In the genomic region with DNA sequence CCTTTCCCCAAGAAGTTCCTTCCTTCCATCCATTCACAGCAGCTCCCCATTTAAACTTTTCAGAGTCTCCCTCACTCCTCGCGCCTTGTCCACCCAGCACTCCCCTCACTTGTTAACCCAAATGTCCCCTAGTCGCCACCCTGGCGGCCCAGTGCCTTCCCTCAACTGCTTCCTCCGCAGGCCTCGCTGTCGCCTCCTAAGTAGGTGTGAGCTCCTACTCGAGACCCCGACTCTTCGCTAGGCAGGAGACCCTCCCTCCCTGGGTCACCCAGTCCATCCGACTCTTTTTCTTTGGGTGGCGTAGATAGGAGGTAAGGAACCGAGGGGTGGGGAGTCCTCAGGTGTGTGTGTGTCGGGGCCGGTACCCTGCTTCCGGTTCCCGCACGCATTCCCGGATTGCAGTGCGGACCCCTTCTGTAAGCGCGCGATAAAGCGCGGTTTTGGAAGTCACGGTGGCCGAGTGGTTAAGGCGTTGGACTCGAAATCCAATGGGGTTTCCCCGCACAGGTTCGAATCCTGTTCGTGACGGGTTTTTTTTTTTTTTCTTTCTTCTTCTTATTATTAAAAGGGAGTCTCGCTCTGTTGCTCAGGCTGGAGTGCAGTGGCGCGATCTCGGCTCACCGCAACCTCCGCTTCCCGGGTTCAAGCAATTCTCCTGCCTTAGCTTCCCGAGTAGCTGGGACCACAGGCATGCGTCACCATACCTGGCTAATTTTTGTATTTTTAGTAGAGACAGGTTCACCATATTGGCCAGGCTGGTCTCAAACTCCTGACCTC, we compare ENCODE assay signal across 1 cellular context.
TF ChIP-seq lines count a peak whose summit lies in the region.

No MANE protein-coding gene starts in this region.

TF ChIP-seq in HepG2, 621 proteins besides CTCF, POLR2A, EP300 and RAD21 (continued from another document and continues in another):
- TF ChIP-seq, protein P1, sequence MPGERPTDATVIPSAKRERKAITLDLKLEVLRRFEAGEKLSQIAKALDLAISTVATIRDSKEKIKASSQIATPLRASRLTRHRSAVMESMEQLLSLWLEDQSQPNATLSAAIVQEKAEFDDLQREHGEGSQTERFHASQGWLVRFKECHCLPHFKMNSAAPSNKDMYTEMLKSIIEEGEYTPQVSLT (CRISPR knock-in tag; IDR thresholded peaks at IDR 0.05; ENCODE audit: borderline replicate concordance, low read depth): no peak
- peak; percentile 58 for TF ChIP-seq IRF2 (CRISPR knock-in tag; IDR thresholded peaks at IDR 0.05)
- TF ChIP-seq ZNF572 (CRISPR knock-in tag; IDR thresholded peaks at IDR 0.05): no peak
- TF ChIP-seq, protein P2, sequence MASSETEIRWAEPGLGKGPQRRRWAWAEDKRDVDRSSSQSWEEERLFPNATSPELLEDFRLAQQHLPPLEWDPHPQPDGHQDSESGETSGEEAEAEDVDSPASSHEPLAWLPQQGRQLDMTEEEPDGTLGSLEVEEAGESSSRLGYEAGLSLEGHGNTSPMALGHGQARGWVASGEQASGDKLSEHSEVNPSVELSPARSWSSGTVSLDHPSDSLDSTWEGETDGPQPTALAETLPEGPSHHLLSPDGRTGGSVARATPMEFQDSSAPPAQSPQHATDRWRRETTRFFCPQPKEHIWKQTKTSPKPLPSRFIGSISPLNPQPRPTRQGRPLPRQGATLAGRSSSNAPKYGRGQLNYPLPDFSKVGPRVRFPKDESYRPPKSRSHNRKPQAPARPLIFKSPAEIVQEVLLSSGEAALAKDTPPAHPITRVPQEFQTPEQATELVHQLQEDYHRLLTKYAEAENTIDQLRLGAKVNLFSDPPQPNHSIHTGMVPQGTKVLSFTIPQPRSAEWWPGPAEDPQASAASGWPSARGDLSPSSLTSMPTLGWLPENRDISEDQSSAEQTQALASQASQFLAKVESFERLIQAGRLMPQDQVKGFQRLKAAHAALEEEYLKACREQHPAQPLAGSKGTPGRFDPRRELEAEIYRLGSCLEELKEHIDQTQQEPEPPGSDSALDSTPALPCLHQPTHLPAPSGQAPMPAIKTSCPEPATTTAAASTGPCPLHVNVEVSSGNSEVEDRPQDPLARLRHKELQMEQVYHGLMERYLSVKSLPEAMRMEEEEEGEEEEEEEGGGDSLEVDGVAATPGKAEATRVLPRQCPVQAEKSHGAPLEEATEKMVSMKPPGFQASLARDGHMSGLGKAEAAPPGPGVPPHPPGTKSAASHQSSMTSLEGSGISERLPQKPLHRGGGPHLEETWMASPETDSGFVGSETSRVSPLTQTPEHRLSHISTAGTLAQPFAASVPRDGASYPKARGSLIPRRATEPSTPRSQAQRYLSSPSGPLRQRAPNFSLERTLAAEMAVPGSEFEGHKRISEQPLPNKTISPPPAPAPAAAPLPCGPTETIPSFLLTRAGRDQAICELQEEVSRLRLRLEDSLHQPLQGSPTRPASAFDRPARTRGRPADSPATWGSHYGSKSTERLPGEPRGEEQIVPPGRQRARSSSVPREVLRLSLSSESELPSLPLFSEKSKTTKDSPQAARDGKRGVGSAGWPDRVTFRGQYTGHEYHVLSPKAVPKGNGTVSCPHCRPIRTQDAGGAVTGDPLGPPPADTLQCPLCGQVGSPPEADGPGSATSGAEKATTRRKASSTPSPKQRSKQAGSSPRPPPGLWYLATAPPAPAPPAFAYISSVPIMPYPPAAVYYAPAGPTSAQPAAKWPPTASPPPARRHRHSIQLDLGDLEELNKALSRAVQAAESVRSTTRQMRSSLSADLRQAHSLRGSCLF (CRISPR knock-in tag; IDR thresholded peaks at IDR 0.05; ENCODE audit: borderline replicate concordance): no peak
- no peak for TF ChIP-seq TCF7 (IDR thresholded peaks at IDR 0.05; ENCODE audit: low read depth)
- TF ChIP-seq, protein P3, sequence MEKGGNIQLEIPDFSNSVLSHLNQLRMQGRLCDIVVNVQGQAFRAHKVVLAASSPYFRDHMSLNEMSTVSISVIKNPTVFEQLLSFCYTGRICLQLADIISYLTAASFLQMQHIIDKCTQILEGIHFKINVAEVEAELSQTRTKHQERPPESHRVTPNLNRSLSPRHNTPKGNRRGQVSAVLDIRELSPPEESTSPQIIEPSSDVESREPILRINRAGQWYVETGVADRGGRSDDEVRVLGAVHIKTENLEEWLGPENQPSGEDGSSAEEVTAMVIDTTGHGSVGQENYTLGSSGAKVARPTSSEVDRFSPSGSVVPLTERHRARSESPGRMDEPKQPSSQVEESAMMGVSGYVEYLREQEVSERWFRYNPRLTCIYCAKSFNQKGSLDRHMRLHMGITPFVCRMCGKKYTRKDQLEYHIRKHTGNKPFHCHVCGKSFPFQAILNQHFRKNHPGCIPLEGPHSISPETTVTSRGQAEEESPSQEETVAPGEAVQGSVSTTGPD (CRISPR knock-in tag; IDR thresholded peaks at IDR 0.05): peak; percentile 49; the same call in 1 of the 2 replicates
- TF ChIP-seq, protein P4, sequence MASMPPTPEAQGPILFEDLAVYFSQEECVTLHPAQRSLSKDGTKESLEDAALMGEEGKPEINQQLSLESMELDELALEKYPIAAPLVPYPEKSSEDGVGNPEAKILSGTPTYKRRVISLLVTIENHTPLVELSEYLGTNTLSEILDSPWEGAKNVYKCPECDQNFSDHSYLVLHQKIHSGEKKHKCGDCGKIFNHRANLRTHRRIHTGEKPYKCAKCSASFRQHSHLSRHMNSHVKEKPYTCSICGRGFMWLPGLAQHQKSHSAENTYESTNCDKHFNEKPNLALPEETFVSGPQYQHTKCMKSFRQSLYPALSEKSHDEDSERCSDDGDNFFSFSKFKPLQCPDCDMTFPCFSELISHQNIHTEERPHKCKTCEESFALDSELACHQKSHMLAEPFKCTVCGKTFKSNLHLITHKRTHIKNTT (CRISPR knock-in tag; IDR thresholded peaks at IDR 0.05): 0 out of 2 replicates have a peak, but pooled peaks have one; percentile 11
- TF ChIP-seq U2AF2 (IDR thresholded peaks at IDR 0.05; ENCODE audit: low read depth, low read length): 0 out of 2 replicates have a peak, but pooled peaks have one; percentile 65
- TF ChIP-seq ZNF180 (CRISPR knock-in tag; IDR thresholded peaks at IDR 0.05; ENCODE audit: borderline replicate concordance, low read depth): no peak
- TF ChIP-seq, protein P5, sequence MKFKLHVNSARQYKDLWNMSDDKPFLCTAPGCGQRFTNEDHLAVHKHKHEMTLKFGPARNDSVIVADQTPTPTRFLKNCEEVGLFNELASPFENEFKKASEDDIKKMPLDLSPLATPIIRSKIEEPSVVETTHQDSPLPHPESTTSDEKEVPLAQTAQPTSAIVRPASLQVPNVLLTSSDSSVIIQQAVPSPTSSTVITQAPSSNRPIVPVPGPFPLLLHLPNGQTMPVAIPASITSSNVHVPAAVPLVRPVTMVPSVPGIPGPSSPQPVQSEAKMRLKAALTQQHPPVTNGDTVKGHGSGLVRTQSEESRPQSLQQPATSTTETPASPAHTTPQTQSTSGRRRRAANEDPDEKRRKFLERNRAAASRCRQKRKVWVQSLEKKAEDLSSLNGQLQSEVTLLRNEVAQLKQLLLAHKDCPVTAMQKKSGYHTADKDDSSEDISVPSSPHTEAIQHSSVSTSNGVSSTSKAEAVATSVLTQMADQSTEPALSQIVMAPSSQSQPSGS (CRISPR knock-in tag; IDR thresholded peaks at IDR 0.05): peak; percentile 58; the same call in 1 of the 2 replicates
- TF ChIP-seq TRIM24 (CRISPR knock-in tag; IDR thresholded peaks at IDR 0.05): no peak
- 0 out of 2 replicates have a peak, but pooled peaks have one; percentile 40 for TF ChIP-seq DMAP1 (CRISPR knock-in tag; IDR thresholded peaks at IDR 0.05)
- TF ChIP-seq, protein P6, sequence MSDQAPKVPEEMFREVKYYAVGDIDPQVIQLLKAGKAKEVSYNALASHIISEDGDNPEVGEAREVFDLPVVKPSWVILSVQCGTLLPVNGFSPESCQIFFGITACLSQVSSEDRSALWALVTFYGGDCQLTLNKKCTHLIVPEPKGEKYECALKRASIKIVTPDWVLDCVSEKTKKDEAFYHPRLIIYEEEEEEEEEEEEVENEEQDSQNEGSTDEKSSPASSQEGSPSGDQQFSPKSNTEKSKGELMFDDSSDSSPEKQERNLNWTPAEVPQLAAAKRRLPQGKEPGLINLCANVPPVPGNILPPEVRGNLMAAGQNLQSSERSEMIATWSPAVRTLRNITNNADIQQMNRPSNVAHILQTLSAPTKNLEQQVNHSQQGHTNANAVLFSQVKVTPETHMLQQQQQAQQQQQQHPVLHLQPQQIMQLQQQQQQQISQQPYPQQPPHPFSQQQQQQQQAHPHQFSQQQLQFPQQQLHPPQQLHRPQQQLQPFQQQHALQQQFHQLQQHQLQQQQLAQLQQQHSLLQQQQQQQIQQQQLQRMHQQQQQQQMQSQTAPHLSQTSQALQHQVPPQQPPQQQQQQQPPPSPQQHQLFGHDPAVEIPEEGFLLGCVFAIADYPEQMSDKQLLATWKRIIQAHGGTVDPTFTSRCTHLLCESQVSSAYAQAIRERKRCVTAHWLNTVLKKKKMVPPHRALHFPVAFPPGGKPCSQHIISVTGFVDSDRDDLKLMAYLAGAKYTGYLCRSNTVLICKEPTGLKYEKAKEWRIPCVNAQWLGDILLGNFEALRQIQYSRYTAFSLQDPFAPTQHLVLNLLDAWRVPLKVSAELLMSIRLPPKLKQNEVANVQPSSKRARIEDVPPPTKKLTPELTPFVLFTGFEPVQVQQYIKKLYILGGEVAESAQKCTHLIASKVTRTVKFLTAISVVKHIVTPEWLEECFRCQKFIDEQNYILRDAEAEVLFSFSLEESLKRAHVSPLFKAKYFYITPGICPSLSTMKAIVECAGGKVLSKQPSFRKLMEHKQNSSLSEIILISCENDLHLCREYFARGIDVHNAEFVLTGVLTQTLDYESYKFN (CRISPR knock-in tag; conservative IDR thresholded peaks at IDR 0.05): peak; percentile 49; the same call in 1 of the 2 replicates
- TF ChIP-seq GABPB1 (CRISPR knock-in tag; IDR thresholded peaks at IDR 0.05): peak; percentile 92
- TF ChIP-seq, protein P7, sequence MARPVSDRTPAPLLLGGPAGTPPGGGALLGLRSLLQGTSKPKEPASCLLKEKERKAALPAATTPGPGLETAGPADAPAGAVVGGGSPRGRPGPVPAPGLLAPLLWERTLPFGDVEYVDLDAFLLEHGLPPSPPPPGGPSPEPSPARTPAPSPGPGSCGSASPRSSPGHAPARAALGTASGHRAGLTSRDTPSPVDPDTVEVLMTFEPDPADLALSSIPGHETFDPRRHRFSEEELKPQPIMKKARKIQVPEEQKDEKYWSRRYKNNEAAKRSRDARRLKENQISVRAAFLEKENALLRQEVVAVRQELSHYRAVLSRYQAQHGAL (CRISPR knock-in tag; IDR thresholded peaks at IDR 0.05; ENCODE audit: not compliant biosample characterization): peak; percentile 71
- TF ChIP-seq, protein P8, sequence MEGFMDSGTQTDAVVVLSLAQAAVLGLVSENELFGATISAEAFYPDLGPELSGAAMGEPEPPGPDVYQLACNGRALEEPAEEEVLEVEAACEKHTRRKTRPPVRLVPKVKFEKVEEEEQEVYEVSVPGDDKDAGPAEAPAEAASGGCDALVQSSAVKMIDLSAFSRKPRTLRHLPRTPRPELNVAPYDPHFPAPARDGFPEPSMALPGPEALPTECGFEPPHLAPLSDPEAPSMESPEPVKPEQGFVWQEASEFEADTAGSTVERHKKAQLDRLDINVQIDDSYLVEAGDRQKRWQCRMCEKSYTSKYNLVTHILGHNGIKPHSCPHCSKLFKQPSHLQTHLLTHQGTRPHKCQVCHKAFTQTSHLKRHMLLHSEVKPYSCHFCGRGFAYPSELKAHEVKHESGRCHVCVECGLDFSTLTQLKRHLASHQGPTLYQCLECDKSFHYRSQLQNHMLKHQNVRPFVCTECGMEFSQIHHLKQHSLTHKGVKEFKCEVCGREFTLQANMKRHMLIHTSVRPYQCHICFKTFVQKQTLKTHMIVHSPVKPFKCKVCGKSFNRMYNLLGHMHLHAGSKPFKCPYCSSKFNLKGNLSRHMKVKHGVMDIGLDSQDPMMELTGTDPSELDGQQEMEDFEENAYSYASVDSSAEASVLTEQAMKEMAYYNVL (CRISPR knock-in tag; IDR thresholded peaks at IDR 0.05; ENCODE audit: borderline replicate concordance): no peak; the same call in 1 of the 2 replicates
- no peak for TF ChIP-seq ZNF382 (CRISPR knock-in tag; IDR thresholded peaks at IDR 0.05; ENCODE audit: borderline replicate concordance)
- TF ChIP-seq ZKSCAN8 (CRISPR knock-in tag; IDR thresholded peaks at IDR 0.05; ENCODE audit: borderline replicate concordance): peak; percentile 48; the same call in 1 of the 2 replicates
- TF ChIP-seq FOXA3 (CRISPR knock-in tag; IDR thresholded peaks at IDR 0.05): peak; percentile 11; the same call in 1 of the 2 replicates
- TF ChIP-seq PHF5A (CRISPR knock-in tag; IDR thresholded peaks at IDR 0.05; ENCODE audit: low read depth, unreplicated experiment): no peak
- TF ChIP-seq, protein P9, sequence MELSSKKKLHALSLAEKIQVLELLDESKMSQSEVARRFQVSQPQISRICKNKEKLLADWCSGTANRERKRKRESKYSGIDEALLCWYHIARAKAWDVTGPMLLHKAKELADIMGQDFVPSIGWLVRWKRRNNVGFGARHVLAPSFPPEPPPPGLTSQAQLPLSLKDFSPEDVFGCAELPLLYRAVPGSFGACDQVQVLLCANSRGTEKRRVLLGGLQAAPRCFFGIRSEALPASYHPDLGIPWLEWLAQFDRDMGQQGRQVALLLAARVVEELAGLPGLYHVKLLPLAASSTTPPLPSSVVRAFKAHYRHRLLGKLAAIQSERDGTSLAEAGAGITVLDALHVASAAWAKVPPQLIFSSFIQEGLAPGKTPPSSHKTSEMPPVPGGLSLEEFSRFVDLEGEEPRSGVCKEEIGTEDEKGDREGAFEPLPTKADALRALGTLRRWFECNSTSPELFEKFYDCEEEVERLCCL (CRISPR knock-in tag; IDR thresholded peaks at IDR 0.05; ENCODE audit: borderline replicate concordance): no peak
- TF ChIP-seq SP2 (CRISPR knock-in tag; IDR thresholded peaks at IDR 0.05): no peak
- peak; percentile 61; the same call in 1 of the 2 replicates for TF ChIP-seq ZNF337 (CRISPR knock-in tag; IDR thresholded peaks at IDR 0.05; ENCODE audit: borderline replicate concordance, low read depth)
- TF ChIP-seq, protein P10, sequence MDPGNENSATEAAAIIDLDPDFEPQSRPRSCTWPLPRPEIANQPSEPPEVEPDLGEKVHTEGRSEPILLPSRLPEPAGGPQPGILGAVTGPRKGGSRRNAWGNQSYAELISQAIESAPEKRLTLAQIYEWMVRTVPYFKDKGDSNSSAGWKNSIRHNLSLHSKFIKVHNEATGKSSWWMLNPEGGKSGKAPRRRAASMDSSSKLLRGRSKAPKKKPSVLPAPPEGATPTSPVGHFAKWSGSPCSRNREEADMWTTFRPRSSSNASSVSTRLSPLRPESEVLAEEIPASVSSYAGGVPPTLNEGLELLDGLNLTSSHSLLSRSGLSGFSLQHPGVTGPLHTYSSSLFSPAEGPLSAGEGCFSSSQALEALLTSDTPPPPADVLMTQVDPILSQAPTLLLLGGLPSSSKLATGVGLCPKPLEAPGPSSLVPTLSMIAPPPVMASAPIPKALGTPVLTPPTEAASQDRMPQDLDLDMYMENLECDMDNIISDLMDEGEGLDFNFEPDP (CRISPR knock-in tag; conservative IDR thresholded peaks at IDR 0.05): no peak
- TF ChIP-seq ERF (CRISPR knock-in tag; IDR thresholded peaks at IDR 0.05): peak; percentile 79; the same call in 1 of the 2 replicates
- TF ChIP-seq ZNF460 (CRISPR knock-in tag; IDR thresholded peaks at IDR 0.05; ENCODE audit: borderline replicate concordance): no peak; the same call in 1 of the 2 replicates
- TF ChIP-seq, protein P11, sequence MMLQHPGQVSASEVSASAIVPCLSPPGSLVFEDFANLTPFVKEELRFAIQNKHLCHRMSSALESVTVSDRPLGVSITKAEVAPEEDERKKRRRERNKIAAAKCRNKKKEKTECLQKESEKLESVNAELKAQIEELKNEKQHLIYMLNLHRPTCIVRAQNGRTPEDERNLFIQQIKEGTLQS (CRISPR knock-in tag; IDR thresholded peaks at IDR 0.05): no peak
